Comparison of ENCODE assay signal across 19 cellular contexts in the genomic region with DNA sequence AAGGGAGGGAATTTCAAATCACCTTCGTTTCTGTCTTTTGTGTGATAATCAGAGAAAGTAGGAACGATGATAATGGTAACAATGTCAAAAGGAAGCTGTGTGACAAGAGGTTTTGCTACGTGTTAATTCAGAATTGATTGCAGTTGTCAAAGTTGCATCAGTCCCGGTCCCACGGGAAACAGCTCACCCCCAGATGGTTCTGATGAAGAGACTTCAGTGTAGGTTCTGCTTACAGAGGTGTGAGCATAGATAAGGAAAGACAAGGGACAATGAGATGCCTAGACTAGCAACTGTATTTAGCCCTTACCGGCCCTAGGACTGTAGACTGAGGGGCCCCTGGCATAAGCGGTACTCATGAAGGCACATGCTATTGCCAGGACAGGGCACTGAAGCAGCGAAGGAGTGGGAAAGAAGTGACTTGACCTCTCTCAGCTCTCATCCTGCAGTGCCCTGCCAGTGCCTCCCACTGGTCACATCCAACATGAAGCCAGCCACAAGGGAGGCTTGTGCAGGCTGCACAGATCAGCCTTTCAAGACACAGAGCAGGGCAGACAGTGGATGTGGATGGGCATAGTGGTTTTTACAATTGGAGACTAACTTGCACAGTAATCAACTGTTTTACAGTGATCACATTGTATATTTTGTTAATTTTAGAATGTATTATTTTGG. TPM values are rescaled to one million over a fixed set of nuclear protein-coding genes. Genes with fewer than 3 reads are reported as not detected.
DNase-seq lines count a peak whose midpoint lies in the region; ATAC-seq, FAIRE-seq and TF ChIP-seq lines count a peak whose summit lies in the region.
"Had no signal": no experiment of that assay in that cellular context is flagged by ENCODE, and none has a peak within 500 bp of the region (broad histone marks: within the 10 kb centered on the region; RNA-seq: fewer than 3 reads in every experiment).

No MANE protein-coding gene starts in this region.

- H3K79me2 ChIP-seq in OCI-LY3 (ENCODE audit: low read length) (no peaks in the 10 kb centered on the region), H1 (ENCODE audit: control insufficient read depth in 1 of 2, insufficient read depth in 2 of 2, low read length in 2 of 2) (no peaks in the 10 kb centered on the region)

- H3K9me3 ChIP-seq in OCI-LY3 (ENCODE audit: insufficient read depth, low read length): no peaks in the 10 kb centered on the region
- no peaks in the 10 kb centered on the region for H3K9me3 ChIP-seq in H1 (ENCODE audit: insufficient read depth in 2 of 2, low read depth in 1 of 2, low read length in 1 of 2)
- H3K9me3 ChIP-seq: ascending aorta had no signal

- DNase-seq in AML-193 (lab: John Stamatoyannopoulos, UW) (peak; percentile 56 to 75), HL-60 (ENCODE audit: low read depth in 1 of 2, low spot score in 1 of 2) (peak in 1 of 2 experiments; percentile 29), H1 (ENCODE audit: low read depth in 1 of 2, low spot score in 2 of 2) (no peak), sciatic nerve (ENCODE audit: low spot score) (no peak), ecto neural progenitor cell (ENCODE audit: low spot score) (no peak), NCI-H146 (lab: John Stamatoyannopoulos, UW) (no peak)
- no peak for DNase-seq in activated CD8-positive, alpha-beta T cell treated with anti-CD3 and anti-CD28 coated beads, Interleukin-2, amount 10 ng/mL, durations not matched to agents 7 days and 5 days
- DNase-seq: activated CD4-positive, alpha-beta memory T cell treated with anti-CD3 and anti-CD28 coated beads for 36 hours; activated naive CD4-positive, alpha-beta T cell treated with Interleukin-2 at 50 U/mL for 16 hours; activated T-cell treated with anti-CD3 and anti-CD28 coated beads, Interleukin-2, amount 50 U/mL, for 1 hour; CD8-positive, alpha-beta memory T cell; effector memory CD4-positive, alpha-beta T cell; NCI-H748 treated with DMSO at 0.1 percent for 48 hours had no signal

- intact Hi-C loops in sciatic nerve (cut with DNase I): no loop called here

- H3K27me3 Mint-ChIP-seq in activated CD8-positive, alpha-beta T cell treated with anti-CD3 and anti-CD28 coated beads, Interleukin-2, amount 10 ng/mL, durations not matched to agents 7 days and 5 days (ENCODE audit: low read depth): peaks cover 11% of the 10 kb centered on the region

- TF ChIP-seq RAD21 in H1 (IDR thresholded peaks at IDR 0.05 in 1 of 2, conservative IDR thresholded peaks at IDR 0.05 in 1 of 2; ENCODE audit: low read depth in 2 of 2, low read length in 2 of 2): peak; percentile 15 to 33; a peak in 3 of 4 replicates

- no peak overlapping the region for H4K5ac ChIP-seq in H1 (ENCODE audit: insufficient read length, low read depth, low read length)

- no peaks in the 10 kb centered on the region for H3K36me3 ChIP-seq in OCI-LY3 (replicated peaks; ENCODE audit: low read depth, low read length)
- no peaks in the 10 kb centered on the region for H3K36me3 ChIP-seq in H1 (ENCODE audit: control insufficient read depth in 2 of 4, insufficient read depth in 4 of 4, low read length in 3 of 4)
- H3K36me3 ChIP-seq: ascending aorta, neural progenitor cell had no signal

- no peak for FAIRE-seq in H1 (lab: Jason Lieb, UNC)
- FAIRE-seq: GM18507, TTC549 had no signal

- POLR2A ChIA-PET in H1 (lab: Charles Lee; ENCODE audit: partially characterized antibody): no interaction called here
- POLR2A ChIA-PET in activated CD8-positive, alpha-beta T cell treated with anti-CD3 and anti-CD28 coated beads, Interleukin-2, amount 10 ng/mL, durations not matched to agents 7 days and 5 days (lab: Charles Lee): no interaction called here

- no peak overlapping the region for H3K18ac ChIP-seq in H1 (ENCODE audit: extremely low read depth, low read length)

- H4K91ac ChIP-seq in H1 (replicated peaks; ENCODE audit: insufficient read length, low read length): no peak overlapping the region

- H3K4me1 ChIP-seq in OCI-LY3 (ENCODE audit: low read length) (peaks cover 57% of the 10 kb centered on the region), H1 (replicated peaks in 1 of 4; ENCODE audit: control insufficient read depth in 3 of 4, insufficient read depth in 4 of 4, low read length in 3 of 4) (no peaks in the 10 kb centered on the region)
- H3K4me1 ChIP-seq: ascending aorta, neural progenitor cell had no signal

- H3K27me3 ChIP-seq in HL-60 (ENCODE audit: insufficient read depth, poor library complexity, severe bottlenecking) (no peaks in the 10 kb centered on the region), OCI-LY3 (ENCODE audit: low read depth, low read length) (no peaks in the 10 kb centered on the region), H1 (replicated peaks in 1 of 4; ENCODE audit: control insufficient read depth in 3 of 4, extremely low read depth in 1 of 4, insufficient read depth in 3 of 4, low read length in 3 of 4) (no peaks in the 10 kb centered on the region; a peak in 1 of 7 replicates)
- H3K27me3 ChIP-seq: ascending aorta had no signal

- CTCF ChIA-PET in H1 (lab: Charles Lee; ENCODE audit: partially characterized antibody): interaction anchor here (0.6 to 2.7 kb wide), 10 partner anchors 9 to 192 kb away, joined by 3 to 13 read pairs (median 4); no protein-coding TSS in a partner anchor
- CTCF ChIA-PET in activated CD8-positive, alpha-beta T cell treated with anti-CD3 and anti-CD28 coated beads, Interleukin-2, amount 10 ng/mL, durations not matched to agents 7 days and 5 days (lab: Charles Lee): interaction anchor here (1.1 to 1.6 kb wide), 2 partner anchors 9 to 13 kb away, joined by 3 to 4 read pairs; no protein-coding TSS in a partner anchor

- no peak overlapping the region for H2BK5ac ChIP-seq in H1 (ENCODE audit: low read depth, low read length)

- no peak overlapping the region for H3K27ac Mint-ChIP-seq in activated CD8-positive, alpha-beta T cell treated with anti-CD3 and anti-CD28 coated beads, Interleukin-2, amount 10 ng/mL, durations not matched to agents 7 days and 5 days
- H3K27ac Mint-ChIP-seq: activated CD4-positive, alpha-beta memory T cell treated with anti-CD3 and anti-CD28 coated beads for 36 hours; CD8-positive, alpha-beta memory T cell; neural progenitor cell had no signal

- H3K9ac ChIP-seq in OCI-LY3 (ENCODE audit: low read length) (peak overlapping the region; percentile 50; the same call in 1 of the 2 replicates), H1 (replicated peaks in 1 of 4; ENCODE audit: extremely low read depth in 1 of 4, low read depth in 3 of 4, low read length in 3 of 4) (no peak overlapping the region)
- H3K9ac ChIP-seq: neural progenitor cell had no signal

- no peak for TF ChIP-seq CTCF in HL-60 (IDR thresholded peaks at IDR 0.05; ENCODE audit: insufficient read depth, low read length)
- TF ChIP-seq CTCF in OCI-LY3 (IDR thresholded peaks at IDR 0.05; ENCODE audit: low read depth, low read length): no peak
- TF ChIP-seq CTCF in H1 (IDR thresholded peaks at IDR 0.05; ENCODE audit: control extremely low read depth in 1 of 3, insufficient read depth in 1 of 3, low read depth in 1 of 3, low read length in 3 of 3): peak; percentile 15 to 39 (median 27); a peak in 2 of 4 replicates

- H3K4ac ChIP-seq in H1 (replicated peaks; ENCODE audit: insufficient read length, low read depth, low read length): no peak overlapping the region

- no peak overlapping the region for H2BK20ac ChIP-seq in H1 (ENCODE audit: low read length)

- H3K23me2 ChIP-seq in H1 (ENCODE audit: low read depth, low read length): no peaks in the 10 kb centered on the region; the same call in 1 of the 2 replicates

- TF ChIP-seq EP300 in H1 (IDR thresholded peaks at IDR 0.05; ENCODE audit: borderline replicate concordance in 1 of 2, low read depth in 2 of 2, low read length in 2 of 2): no peak

- no peak overlapping the region for H3K4me3 Mint-ChIP-seq in activated CD8-positive, alpha-beta T cell treated with anti-CD3 and anti-CD28 coated beads, Interleukin-2, amount 10 ng/mL, durations not matched to agents 7 days and 5 days
- H3K4me3 Mint-ChIP-seq: activated CD4-positive, alpha-beta memory T cell treated with anti-CD3 and anti-CD28 coated beads for 36 hours; CD8-positive, alpha-beta memory T cell; neural progenitor cell had no signal

- no peak overlapping the region for H3K14ac ChIP-seq in H1 (ENCODE audit: insufficient read length)

- peaks cover 6% of the 10 kb centered on the region for H3K9me3 Mint-ChIP-seq in activated CD8-positive, alpha-beta T cell treated with anti-CD3 and anti-CD28 coated beads, Interleukin-2, amount 10 ng/mL, durations not matched to agents 7 days and 5 days (ENCODE audit: insufficient read depth)
- H3K9me3 Mint-ChIP-seq: neural progenitor cell had no signal

- H3K4me2 ChIP-seq in OCI-LY3 (ENCODE audit: low read length): peak overlapping the region; percentile 75
- no peak overlapping the region for H3K4me2 ChIP-seq in H1 (ENCODE audit: insufficient read depth in 1 of 2, low read depth in 2 of 2, low read length in 2 of 2)
- H3K4me2 ChIP-seq: neural progenitor cell had no signal

- H3K4me3 ChIP-seq in HL-60 (replicated peaks; ENCODE audit: insufficient read depth, low read length) (no peak overlapping the region), OCI-LY3 (ENCODE audit: low read length) (peak overlapping the region; percentile 44; the same call in 1 of the 2 replicates), H1 (ENCODE audit: extremely low read depth in 1 of 4, insufficient read depth in 2 of 4, low read depth in 3 of 4, low read length in 4 of 4) (no peak overlapping the region)
- H3K4me3 ChIP-seq: ascending aorta, neural progenitor cell had no signal

- no peak overlapping the region for H2BK12ac ChIP-seq in H1 (ENCODE audit: low read depth, low read length)

- no peaks in the 10 kb centered on the region for H3K79me1 ChIP-seq in H1 (ENCODE audit: low read depth, low read length)

- no peaks in the 10 kb centered on the region for H3K4me1 Mint-ChIP-seq in activated CD8-positive, alpha-beta T cell treated with anti-CD3 and anti-CD28 coated beads, Interleukin-2, amount 10 ng/mL, durations not matched to agents 7 days and 5 days (ENCODE audit: low read depth)
- H3K4me1 Mint-ChIP-seq: CD8-positive, alpha-beta memory T cell; neural progenitor cell had no signal

- no peak overlapping the region for H2BK15ac ChIP-seq in H1 (ENCODE audit: low read length)

- no peak overlapping the region for H3K23ac ChIP-seq in H1 (ENCODE audit: insufficient read length)

- H2BK120ac ChIP-seq in H1 (replicated peaks; ENCODE audit: low read depth, low read length): no peak overlapping the region

- no peaks in the 10 kb centered on the region for H4K20me1 ChIP-seq in OCI-LY3 (ENCODE audit: insufficient read depth, low read length)
- H4K20me1 ChIP-seq in H1 (replicated peaks in 1 of 2; ENCODE audit: control insufficient read depth in 1 of 2, insufficient read depth in 2 of 2, low read length in 2 of 2): no peaks in the 10 kb centered on the region

- no peak overlapping the region for H2AK5ac ChIP-seq in H1 (ENCODE audit: low read depth, low read length)

- H3K36me3 Mint-ChIP-seq in activated CD8-positive, alpha-beta T cell treated with anti-CD3 and anti-CD28 coated beads, Interleukin-2, amount 10 ng/mL, durations not matched to agents 7 days and 5 days (ENCODE audit: low read depth): no peaks in the 10 kb centered on the region
- H3K36me3 Mint-ChIP-seq: activated CD4-positive, alpha-beta memory T cell treated with anti-CD3 and anti-CD28 coated beads for 36 hours; CD8-positive, alpha-beta memory T cell; neural progenitor cell had no signal

- H2AFZ ChIP-seq in OCI-LY3 (ENCODE audit: low read depth, low read length) (peak overlapping the region; percentile 2; the same call in 1 of the 2 replicates), H1 (ENCODE audit: low read length) (no peak overlapping the region)
- H2AFZ ChIP-seq: neural progenitor cell had no signal

- H4K8ac ChIP-seq in H1 (ENCODE audit: extremely low read depth, insufficient read depth, low read length): no peak overlapping the region

- H3K27ac ChIP-seq in HL-60 (replicated peaks): 0 out of 2 replicates have a peak overlapping the region, but pooled peaks have one; percentile 4
- peak overlapping the region; percentile 60 for H3K27ac ChIP-seq in OCI-LY3 (ENCODE audit: low read length)
- no peak overlapping the region for H3K27ac ChIP-seq in H1 (ENCODE audit: low read depth, low read length)
- H3K27ac ChIP-seq: ascending aorta, neural progenitor cell had no signal

- TF ChIP-seq POLR2A in H1 (IDR thresholded peaks at IDR 0.05; ENCODE audit: control extremely low read depth in 1 of 2, low read depth in 2 of 2, low read length in 2 of 2): no peak

- H3K56ac ChIP-seq in H1 (replicated peaks; ENCODE audit: insufficient read length, low read depth, low read length): no peak overlapping the region

- WGBS in H1 (ENCODE audit: extremely low coverage in 1 of 2, insufficient coverage in 1 of 2, insufficient read length in 1 of 2, insufficient replicate concordance in 2 of 2, low coverage in 1 of 2, low lambda C conversion rate in 2 of 2, missing lambda C conversion rate in 1 of 2), 2 experiments: 91% methylated on average over 8 of the region's 8 CpGs; no CpG with 5 or more reads in 1 of the 2 experiments

- no peak for ATAC-seq in sciatic nerve
- no peak for ATAC-seq in activated CD8-positive, alpha-beta T cell treated with anti-CD3 and anti-CD28 coated beads, Interleukin-2, amount 10 ng/mL, durations not matched to agents 7 days and 5 days
- ATAC-seq: SK-N-SH treated with all-trans-retinoic acid at 6 μM for 48 hours had no signal

RNA-seq across cellular contexts. Expression of gene PDE8B, which starts 21.1 kb away (rescaled TPM):
- 0.27 and 1.1 TPM in 2 replicates for total RNA-seq in H1 (2021; fragmentation: NEBNext Ultra II Directional; extraction: Animal tissue kit (Norgen Biotek cat#: 25700))
- 0.20 and 0.32 TPM in 2 replicates for polyA plus RNA-seq in H1 (2011; rRNA removed)
- 0.25 TPM for polyA plus RNA-seq in H1 (2011; cell fraction: cytosol; rRNA removed)
- polyA plus RNA-seq in H1 (2011; cell fraction: nucleus; rRNA removed): 1.1 TPM
- 0.52 to 0.74 TPM (median 0.63 TPM) in 4 replicates for polyA plus RNA-seq in H1 (2012, experiment 1 of 2)
- 0.07 TPM for polyA plus RNA-seq in H1 (2012, experiment 2 of 2)
- 0.26 TPM for polyA plus RNA-seq in H1 (2013, experiment 1 of 2)
- polyA plus RNA-seq in H1 (2013, experiment 2 of 2): 0.24 TPM
- polyA minus RNA-seq in H1 (2011; rRNA and poly(A)+ RNA removed): 0.54 and 0.80 TPM in 2 replicates
- polyA minus RNA-seq in H1 (2011; cell fraction: cytosol; rRNA and poly(A)+ RNA removed): 0.51 TPM
- polyA minus RNA-seq in H1 (2011; cell fraction: nucleus; rRNA and poly(A)+ RNA removed): 1.6 TPM
- 3.6 TPM for total RNA-seq in sciatic nerve
- not detected for total RNA-seq in activated CD8-positive, alpha-beta T cell treated with anti-CD3 and anti-CD28 coated beads, Interleukin-2, amount 10 ng/mL, durations not matched to agents 7 days and 5 days
- total RNA-seq: activated CD4-positive, alpha-beta memory T cell treated with anti-CD3 and anti-CD28 coated beads for 36 hours; CD8-positive, alpha-beta memory T cell had no signal

Comparison
In these comparisons a context has a peak if more than half of its experiments do, and no peak if none do; other contexts are left out.
1. DNase-seq: peak in AML-193 (2 of 2); none in H1 (0 of 2), sciatic nerve (single experiment), ecto neural progenitor cell (single experiment), activated CD8-positive, alpha-beta T cell treated with anti-CD3 and anti-CD28 coated beads, Interleukin-2, amount 10 ng/mL, durations not matched to agents 7 days and 5 days (single experiment) and NCI-H146 (single experiment).
2. CTCF ChIP-seq: peak in H1 (3 of 3); none in HL-60 (single experiment) and OCI-LY3 (single experiment).